ENCODE assay signal across 9 cellular contexts in the genomic region with DNA sequence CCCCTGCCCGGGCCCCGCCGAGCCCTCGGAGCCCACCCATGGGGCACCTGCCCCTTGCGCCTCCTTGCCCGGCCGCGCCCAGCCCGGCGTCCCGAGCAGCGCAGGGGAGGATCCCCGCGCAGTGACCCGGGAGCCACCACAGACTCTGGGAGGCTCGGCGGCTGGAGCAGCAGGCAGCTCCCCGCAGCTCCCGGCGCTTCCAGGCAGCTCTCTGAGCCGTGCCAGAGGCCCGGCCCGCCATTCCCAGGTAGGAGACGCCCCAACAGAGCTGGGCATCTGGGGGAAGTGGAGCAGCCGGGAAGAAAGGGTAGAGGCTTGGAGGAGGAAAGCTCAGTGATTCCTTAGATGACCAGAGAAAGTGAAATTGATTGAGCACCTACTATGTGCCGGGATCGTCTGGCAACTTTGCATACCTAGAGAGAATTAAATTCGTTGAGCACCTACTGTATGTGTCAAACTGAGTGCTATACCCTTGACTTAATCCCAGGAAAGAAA. TPM values are rescaled to one million over a fixed set of nuclear protein-coding genes. Genes with fewer than 3 reads are reported as not detected.
DNase-seq lines count a peak whose midpoint lies in the region; ATAC-seq and TF ChIP-seq lines count a peak whose summit lies in the region.
"Had no signal": no experiment of that assay in that cellular context is flagged by ENCODE, and none has a peak within 500 bp of the region (broad histone marks: within the 10 kb centered on the region; RNA-seq: fewer than 3 reads in every experiment).

No MANE protein-coding gene starts in this region.

- 7% methylated on average over 24 to 28 of the region's 28 CpGs for WGBS in aorta, 2 donors

- H3K4me1 ChIP-seq in cardiac muscle cell (ENCODE audit: low read depth) = no peaks in the 10 kb centered on the region
- peaks cover 5% of the 10 kb centered on the region for H3K4me1 ChIP-seq in mucosa of descending colon (ENCODE audit: low read depth)
- H3K4me1 ChIP-seq in aorta (ENCODE audit: control insufficient read depth in 1 of 2, insufficient read depth in 2 of 2, low read length in 2 of 2) = no peaks in the 10 kb centered on the region

- no peaks in the 10 kb centered on the region for H3K36me3 ChIP-seq in cardiac muscle cell
- no peaks in the 10 kb centered on the region for H3K36me3 ChIP-seq in mucosa of descending colon (ENCODE audit: low read depth)
- no peaks in the 10 kb centered on the region for H3K36me3 ChIP-seq in aorta (ENCODE audit: control insufficient read depth in 1 of 2, insufficient read depth in 2 of 2, low read length in 1 of 2)

- DNase-seq in cardiac muscle cell (ENCODE audit: low read depth in 1 of 2, low spot score in 1 of 2) (peak in 1 of 2 donors; percentile 39), cardiac septum (ENCODE audit: low spot score) (no peak), coronary artery (ENCODE audit: low spot score) (no peak), mucosa of descending colon (peak in 2 of 3 donors; percentile 29 to 63), aorta (no peak), NOMO-1 treated with dmso at 0.1 percent for 144 hours (lab: John Stamatoyannopoulos, UW; ENCODE audit: unreplicated experiment) (no peak), Kasumi-1 (lab: John Stamatoyannopoulos, UW) (no peak), NCI-H510A treated with DMSO at 0.1 percent for 48 hours (lab: John Stamatoyannopoulos, UW) (no peak)
- DNase-seq: DMS79 had no signal

- H3K9me3 ChIP-seq in cardiac muscle cell (ENCODE audit: low read depth) (no peaks in the 10 kb centered on the region), mucosa of descending colon (no peaks in the 10 kb centered on the region), aorta (ENCODE audit: control insufficient read depth, low read length) (no peaks in the 10 kb centered on the region)

- H3K27ac ChIP-seq in cardiac muscle cell = no peak overlapping the region
- H3K27ac ChIP-seq in coronary artery = peak overlapping the region; percentile 46 to 89
- H3K27ac ChIP-seq in aorta (ENCODE audit: low read depth in 1 of 2, low read length in 2 of 2) = no peak overlapping the region

- no peak for TF ChIP-seq CTCF in cardiac muscle cell (IDR thresholded peaks at IDR 0.05; ENCODE audit: low read depth, low read length)
- no peak for TF ChIP-seq CTCF in coronary artery (IDR thresholded peaks at IDR 0.05)
- TF ChIP-seq CTCF in mucosa of descending colon (IDR thresholded peaks at IDR 0.05) = no peak

- peak; percentile 51 for ATAC-seq in mucosa of descending colon
- ATAC-seq in aorta (ENCODE audit: low FRiP score) = no peak

- peaks cover 43% of the 10 kb centered on the region for H3K27me3 ChIP-seq in cardiac muscle cell
- no peaks in the 10 kb centered on the region for H3K27me3 ChIP-seq in aorta (ENCODE audit: control insufficient read depth in 1 of 2, insufficient read depth in 2 of 2, low read length in 1 of 2)

- H3K4me3 ChIP-seq in cardiac muscle cell = peak overlapping the region; percentile 51
- H3K4me3 ChIP-seq in coronary artery = peak overlapping the region; percentile 77
- H3K4me3 ChIP-seq in mucosa of descending colon = peak overlapping the region; percentile 7
- H3K4me3 ChIP-seq in aorta (ENCODE audit: low read length in 2 of 2) = peak overlapping the region; percentile 13 to 68

- intact Hi-C loops in cardiac septum (cut with DNase I) (loop anchor here (5.0 kb wide), 1 partner anchor 74 kb away; no protein-coding TSS in a partner anchor), mucosa of descending colon (cut with DNase I, micrococcal nuclease) (no loop called here), aorta (cut with DNase I) (no loop called here)

RNA-seq across cellular contexts. Expression of gene RASD2, which starts 0.7 kb away (rescaled TPM):
- total RNA-seq in cardiac muscle cell (1.1 and 1.2 TPM in 2 replicates), cardiac septum (3.5 TPM), mucosa of descending colon (10 to 100 TPM; 11.7 to 34.0 (median 19.2) TPM), aorta (10 to 100 TPM; 12.2 to 29.8 TPM)
- polyA plus RNA-seq in cardiac muscle cell (0.61 and 2.3 TPM in 2 replicates), aorta (1 to 10 TPM in 1 of 2 donors, under 1 TPM in 1; 0.77 to 3.5 TPM)

Comparison
In these comparisons a context has a peak if more than half of its experiments do, and no peak if none do; other contexts are left out.
1. DNase-seq: peak in mucosa of descending colon (2 of 3); none in cardiac septum (single experiment), coronary artery (single experiment), aorta (0 of 2), NOMO-1 treated with dmso at 0.1 percent for 144 hours (single experiment), Kasumi-1 (0 of 2) and NCI-H510A treated with DMSO at 0.1 percent for 48 hours (single experiment).
2. H3K27ac ChIP-seq: peak in coronary artery (2 of 2); none in cardiac muscle cell (single experiment) and aorta (0 of 2).
3. H3K4me3 ChIP-seq: peak in every context shown above with its lines; median percentile 77 in coronary artery; 51 in cardiac muscle cell; 40 in aorta; 7 in mucosa of descending colon.